In genomic region chr6:161050134-161050765, GRCh38 we compare ENCODE assay signal across 26 cellular contexts. TPM values are rescaled to one million over a fixed set of nuclear protein-coding genes. Genes with fewer than 3 reads are reported as not detected.
DNase-seq lines count a peak whose midpoint lies in the region; ATAC-seq and FAIRE-seq lines count a peak whose summit lies in the region.
"Had no signal": no experiment of that assay in that cellular context is flagged by ENCODE, and none has a peak within 500 bp of the region (broad histone marks: within the 10 kb centered on the region; RNA-seq: fewer than 3 reads in every experiment).

No MANE protein-coding gene starts in this region.

- peak overlapping the region; percentile 54 for H3K27ac Mint-ChIP-seq in activated T-cell treated with anti-CD3 and anti-CD28 coated beads, Interleukin-2, amount 50 U/mL, for 72 hours
- peak overlapping the region; percentile 6 to 34 for H3K27ac Mint-ChIP-seq in T-cell
- no peak overlapping the region for H3K27ac Mint-ChIP-seq in stimulated activated effector memory CD8-positive, alpha-beta T cell treated with anti-CD3 and anti-CD28 coated beads, Interleukin-12 subunit alpha, Interleukin-12 subunit beta, amount 100 ng/mL, for 72 hours
- H3K27ac Mint-ChIP-seq: activated CD8-positive, alpha-beta T cell treated with anti-CD3 and anti-CD28 coated beads for 36 hours; brain; nephron had no signal

- CTCF ChIA-PET in T-cell (lab: Charles Lee): interaction anchor here (0.6 to 1.2 kb wide), 4 partner anchors 9 to 118 kb away, joined by 3 to 5 read pairs (median 4); no protein-coding TSS in a partner anchor

- no peak for FAIRE-seq in frontal cortex (lab: Jason Lieb, UNC)
- FAIRE-seq: kidney had no signal

- peaks cover 0 to 7% of the 10 kb centered on the region in 2 donors for H3K36me3 Mint-ChIP-seq in activated T-cell treated with anti-CD3 and anti-CD28 coated beads, Interleukin-2, amount 50 U/mL, for 72 hours (ENCODE audit: insufficient read depth in 2 of 2)
- peaks cover 32% of the 10 kb centered on the region for H3K36me3 Mint-ChIP-seq in T-cell
- H3K36me3 Mint-ChIP-seq in stimulated activated effector memory CD8-positive, alpha-beta T cell treated with anti-CD3 and anti-CD28 coated beads, Interleukin-12 subunit alpha, Interleukin-12 subunit beta, amount 100 ng/mL, for 72 hours: peaks cover 20% of the 10 kb centered on the region

- H3K4me3 Mint-ChIP-seq in activated T-cell treated with anti-CD3 and anti-CD28 coated beads, Interleukin-2, amount 50 U/mL, for 72 hours: peak overlapping the region in 1 of 2 donors; percentile 54
- H3K4me3 Mint-ChIP-seq in T-cell: peak overlapping the region in 2 of 3 donors; percentile 8 to 10
- no peak overlapping the region for H3K4me3 Mint-ChIP-seq in stimulated activated effector memory CD8-positive, alpha-beta T cell treated with anti-CD3 and anti-CD28 coated beads, Interleukin-12 subunit alpha, Interleukin-12 subunit beta, amount 100 ng/mL, for 72 hours
- H3K4me3 Mint-ChIP-seq: activated CD8-positive, alpha-beta T cell treated with anti-CD3 and anti-CD28 coated beads for 36 hours; brain; H9; nephron had no signal

- no peak for DNase-seq in activated T-cell treated with anti-CD3 and anti-CD28 coated beads, Interleukin-2, amount 50 U/mL, for 72 hours
- no peak for DNase-seq in activated T-cell treated with anti-CD3 and anti-CD28 coated beads, Interleukin-2, amount 50 U/mL, for 48 hours
- DNase-seq in T-cell (no peak), mesenteric fat pad (ENCODE audit: low spot score) (no peak), frontal cortex (ENCODE audit: low spot score in 2 of 2) (no peak)
- no peak for DNase-seq in stimulated activated effector memory CD8-positive, alpha-beta T cell treated with anti-CD3 and anti-CD28 coated beads, Interleukin-12 subunit alpha, Interleukin-12 subunit beta, amount 100 ng/mL, for 72 hours (ENCODE audit: low spot score in 2 of 2)
- DNase-seq: activated CD8-positive, alpha-beta T cell treated with anti-CD3 and anti-CD28 coated beads for 36 hours; H9; heart left ventricle; kidney; mucosa of descending colon; NCI-H1048; NCI-H1694 treated with DMSO at 0.1 percent for 48 hours; NCI-H2171; NCI-H524; ovary; retina; SHP77; stimulated activated CD4-positive, alpha-beta T cell treated with anti-CD3 and anti-CD28 coated beads, Interleukin-1b, Interleukin-23, amount 100 ng/mL, for 48 hours; T-helper 9 cell; tibial artery; WERI-Rb-1 had no signal

- peak; percentile 53 to 87 for ATAC-seq in activated T-cell treated with anti-CD3 and anti-CD28 coated beads, Interleukin-2, amount 50 U/mL, for 72 hours (replicated peaks in 1 of 2)
- ATAC-seq in HG02798 (IDR thresholded peaks at IDR 0.05; ENCODE audit: poor library complexity, unreplicated experiment): peak; percentile 67
- no peak for ATAC-seq in T-cell (replicated peaks in 1 of 4)
- ATAC-seq in stimulated activated effector memory CD8-positive, alpha-beta T cell treated with anti-CD3 and anti-CD28 coated beads, Interleukin-12 subunit alpha, Interleukin-12 subunit beta, amount 100 ng/mL, for 72 hours: peak; percentile 63
- ATAC-seq in HG03097 (IDR thresholded peaks at IDR 0.05; ENCODE audit: low FRiP score, unreplicated experiment): no peak
- ATAC-seq: activated CD8-positive, alpha-beta T cell treated with anti-CD3 and anti-CD28 coated beads for 36 hours; heart left ventricle; mucosa of descending colon had no signal

- H3K4me1 Mint-ChIP-seq in activated T-cell treated with anti-CD3 and anti-CD28 coated beads, Interleukin-2, amount 50 U/mL, for 72 hours (ENCODE audit: low read depth): peaks cover 10% of the 10 kb centered on the region
- peaks cover 16 to 25% (median 17%) of the 10 kb centered on the region in 3 donors for H3K4me1 Mint-ChIP-seq in T-cell
- peaks cover 16% of the 10 kb centered on the region for H3K4me1 Mint-ChIP-seq in stimulated activated effector memory CD8-positive, alpha-beta T cell treated with anti-CD3 and anti-CD28 coated beads, Interleukin-12 subunit alpha, Interleukin-12 subunit beta, amount 100 ng/mL, for 72 hours
- H3K4me1 Mint-ChIP-seq: brain, H9, nephron had no signal

- no peaks in the 10 kb centered on the region for H3K27me3 Mint-ChIP-seq in activated T-cell treated with anti-CD3 and anti-CD28 coated beads, Interleukin-2, amount 50 U/mL, for 72 hours (ENCODE audit: low read depth)
- no peaks in the 10 kb centered on the region for H3K27me3 Mint-ChIP-seq in T-cell
- H3K27me3 Mint-ChIP-seq: activated CD8-positive, alpha-beta T cell treated with anti-CD3 and anti-CD28 coated beads for 36 hours; brain had no signal

- H3K9me3 Mint-ChIP-seq in activated T-cell treated with anti-CD3 and anti-CD28 coated beads, Interleukin-2, amount 50 U/mL, for 72 hours: no peaks in the 10 kb centered on the region
- no peaks in the 10 kb centered on the region for H3K9me3 Mint-ChIP-seq in T-cell
- no peaks in the 10 kb centered on the region for H3K9me3 Mint-ChIP-seq in stimulated activated effector memory CD8-positive, alpha-beta T cell treated with anti-CD3 and anti-CD28 coated beads, Interleukin-12 subunit alpha, Interleukin-12 subunit beta, amount 100 ng/mL, for 72 hours
- H3K9me3 Mint-ChIP-seq: activated CD8-positive, alpha-beta T cell treated with anti-CD3 and anti-CD28 coated beads for 36 hours; brain; H9; nephron had no signal

- POLR2A ChIA-PET in T-cell (lab: Charles Lee): no interaction called here

RNA-seq across cellular contexts. Expression of gene MAP3K4, which starts 58.7 kb away (rescaled TPM):
- 10 to 100 TPM; 47.3 to 50.9 TPM for total RNA-seq in activated T-cell treated with anti-CD3 and anti-CD28 coated beads, Interleukin-2, amount 50 U/mL, for 72 hours
- total RNA-seq in T-cell (10 to 100 TPM; 60.6 to 90.3 (median 65.0) TPM), mesenteric fat pad (49.4 TPM), frontal cortex (32.2 TPM)

Comparison
In these comparisons a context has a peak if more than half of its experiments do, and no peak if none do; other contexts are left out.
1. ATAC-seq: peak in activated T-cell treated with anti-CD3 and anti-CD28 coated beads, Interleukin-2, amount 50 U/mL, for 72 hours (2 of 2), HG02798 (single experiment) and stimulated activated effector memory CD8-positive, alpha-beta T cell treated with anti-CD3 and anti-CD28 coated beads, Interleukin-12 subunit alpha, Interleukin-12 subunit beta, amount 100 ng/mL, for 72 hours (single experiment); none in T-cell (0 of 4) and HG03097 (single experiment).